Comparison of ENCODE assay signal across 9 cellular contexts in the genomic region with DNA sequence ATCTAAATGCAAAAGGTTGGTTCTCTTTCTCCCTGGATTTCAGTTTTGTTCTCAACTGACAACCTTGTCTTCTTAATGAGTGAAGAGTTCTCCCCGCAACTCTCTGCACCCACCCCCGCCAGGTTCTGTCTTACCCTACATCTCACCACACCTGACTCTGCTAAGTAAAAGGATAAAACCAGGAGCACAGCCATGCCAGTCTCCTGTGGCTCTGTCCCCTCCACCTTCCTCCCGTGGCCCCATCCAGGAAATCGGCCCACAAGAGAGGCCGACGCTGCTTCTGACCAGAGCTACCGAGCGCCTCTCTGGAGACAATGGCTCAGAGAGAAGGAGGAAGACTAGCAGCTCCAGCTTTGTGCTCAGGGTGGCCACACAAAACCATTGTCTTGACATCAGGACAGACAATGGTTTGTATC.
DNase-seq lines count a peak whose midpoint lies in the region; TF ChIP-seq lines count a peak whose summit lies in the region.
"Had no signal": no experiment of that assay in that cellular context is flagged by ENCODE, and none has a peak within 500 bp of the region (broad histone marks: within the 10 kb centered on the region; RNA-seq: fewer than 3 reads in every experiment).

No MANE protein-coding gene starts in this region.

- WGBS in stomach, 5 donors: 18 to 47% (median 34%) methylated on average over 8 of the region's 8 CpGs

- no peaks in the 10 kb centered on the region for H3K36me3 Mint-ChIP-seq in activated naive CD8-positive, alpha-beta T cell

- peak overlapping the region; percentile 82 for H3K27ac Mint-ChIP-seq in activated naive CD8-positive, alpha-beta T cell

- H3K4me3 ChIP-seq in stomach: peak overlapping the region; percentile 22 to 48 (median 34)

- no peaks in the 10 kb centered on the region for H3K9me3 Mint-ChIP-seq in activated naive CD8-positive, alpha-beta T cell (ENCODE audit: low read depth)

- H3K27ac ChIP-seq in stomach: peak overlapping the region; percentile 74 to 88 (median 80)
- H3K27ac ChIP-seq: foreskin keratinocyte had no signal

- peak overlapping the region; percentile 85 for H3K4me3 Mint-ChIP-seq in activated naive CD8-positive, alpha-beta T cell

- H3K9me3 ChIP-seq in stomach: no peaks in the 10 kb centered on the region

- TF ChIP-seq EP300 in stomach (IDR thresholded peaks at IDR 0.05): no peak

- intact Hi-C loops in stomach (cut with DNase I; ENCODE audit: low total_unique reads): no loop called here

- TF ChIP-seq CTCF in stomach (IDR thresholded peaks at IDR 0.05): no peak

- TF ChIP-seq POLR2A in stomach (IDR thresholded peaks at IDR 0.05): no peak

- peaks cover 29% of the 10 kb centered on the region for H3K4me1 Mint-ChIP-seq in activated naive CD8-positive, alpha-beta T cell (ENCODE audit: low read depth)

- H3K27me3 Mint-ChIP-seq in activated naive CD8-positive, alpha-beta T cell: no peaks in the 10 kb centered on the region

- DNase-seq in NCI-H2029 (lab: John Stamatoyannopoulos, UW): peak; percentile 10
- DNase-seq in NCI-H2029 treated with DMSO at 0.1 percent for 48 hours (lab: John Stamatoyannopoulos, UW): no peak
- peak; percentile 39 for DNase-seq in kidney tubule cell (ENCODE audit: low spot score)
- DNase-seq in stomach: no peak
- no peak for DNase-seq in NCI-H510A treated with DMSO at 0.1 percent for 48 hours (lab: John Stamatoyannopoulos, UW)
- no peak for DNase-seq in HCEC 1CT
- no peak for DNase-seq in activated CD8-positive, alpha-beta memory T cell treated with anti-CD3 and anti-CD28 coated beads, Interleukin-2, amount 50 U/mL, for 48 hours

- peaks cover 68 to 82% (median 74%) of the 10 kb centered on the region in 4 donors for H3K4me1 ChIP-seq in stomach

- H3K36me3 ChIP-seq in stomach: no peaks in the 10 kb centered on the region

- H3K27me3 ChIP-seq in stomach: no peaks in the 10 kb centered on the region
- H3K27me3 ChIP-seq: foreskin keratinocyte had no signal

Comparison
In these comparisons a context has a peak if more than half of its experiments do, and no peak if none do; other contexts are left out.
1. DNase-seq: peak in NCI-H2029 (single experiment) and kidney tubule cell (single experiment); none in NCI-H2029 treated with DMSO at 0.1 percent for 48 hours (single experiment), stomach (single experiment), NCI-H510A treated with DMSO at 0.1 percent for 48 hours (single experiment), HCEC 1CT (single experiment) and activated CD8-positive, alpha-beta memory T cell treated with anti-CD3 and anti-CD28 coated beads, Interleukin-2, amount 50 U/mL, for 48 hours (single experiment).